8 cellular contexts compared by ENCODE assay signal in genomic region chr7:26369519-26370385, GRCh38.
DNase-seq lines count a peak whose midpoint lies in the region; ATAC-seq and TF ChIP-seq lines count a peak whose summit lies in the region.

No MANE protein-coding gene starts in this region.

- H3K27ac ChIP-seq in BLaER1 (no peak overlapping the region), SU-DHL-6 (ENCODE audit: low read depth, low read length) (no peak overlapping the region), endodermal cell (ENCODE audit: low read depth, low read length) (no peak overlapping the region)

- H3K9me3 Mint-ChIP-seq in endodermal cell = no peaks in the 10 kb centered on the region
- H3K9me3 Mint-ChIP-seq in naive B cell = no peaks in the 10 kb centered on the region

- no peaks in the 10 kb centered on the region for H3K36me3 ChIP-seq in BLaER1
- peaks cover 78% of the 10 kb centered on the region for H3K36me3 ChIP-seq in SU-DHL-6 (ENCODE audit: low read length)
- H3K36me3 ChIP-seq in endodermal cell (ENCODE audit: control insufficient read depth, insufficient read depth, low read length) = no peaks in the 10 kb centered on the region

- H3K9me3 ChIP-seq in BLaER1 (no peaks in the 10 kb centered on the region), SU-DHL-6 (ENCODE audit: insufficient read depth, low read length) (no peaks in the 10 kb centered on the region), endodermal cell (ENCODE audit: control insufficient read depth, low read length) (no peaks in the 10 kb centered on the region)

- peak overlapping the region; percentile 66 for H3K4me2 ChIP-seq in BLaER1
- H3K4me2 ChIP-seq in SU-DHL-6 (ENCODE audit: low read depth, low read length, poor library complexity, severe bottlenecking) = no peak overlapping the region

- no peaks in the 10 kb centered on the region for H3K36me3 Mint-ChIP-seq in endodermal cell (ENCODE audit: low read depth)
- H3K36me3 Mint-ChIP-seq in naive B cell = peaks cover 18 to 39% of the 10 kb centered on the region in 2 donors

- H3K27me3 Mint-ChIP-seq in endodermal cell (ENCODE audit: insufficient read depth) (peaks cover 3% of the 10 kb centered on the region), naive B cell (no peaks in the 10 kb centered on the region)

- H3K27ac Mint-ChIP-seq in endodermal cell (no peak overlapping the region), naive B cell (peak overlapping the region in 1 of 6 donors; percentile 68)

- peak; percentile 61 to 63 for ATAC-seq in naive B cell (ENCODE audit: low read depth in 2 of 2)
- no peak for ATAC-seq in GM18858 (IDR thresholded peaks at IDR 0.05; ENCODE audit: unreplicated experiment)

- H3K9ac ChIP-seq in BLaER1 (no peak overlapping the region), SU-DHL-6 (ENCODE audit: low read length) (no peak overlapping the region), endodermal cell (ENCODE audit: extremely low read depth, low read length, poor library complexity, severe bottlenecking) (no peak overlapping the region)

- H2AFZ ChIP-seq in SU-DHL-6 (ENCODE audit: low read depth, low read length, severe bottlenecking) = no peak overlapping the region

- H4K20me1 ChIP-seq in BLaER1 (peaks cover 35% of the 10 kb centered on the region), SU-DHL-6 (ENCODE audit: low read depth, low read length) (no peaks in the 10 kb centered on the region)

- H3K4me3 Mint-ChIP-seq in endodermal cell (no peak overlapping the region), naive B cell (peak overlapping the region in 1 of 8 donors; percentile 12)

- no peak overlapping the region for H3K4me3 ChIP-seq in BLaER1
- H3K4me3 ChIP-seq in SU-DHL-6 (ENCODE audit: insufficient read depth, low read length, poor library complexity, severe bottlenecking) = no peak overlapping the region
- no peak overlapping the region for H3K4me3 ChIP-seq in endodermal cell (ENCODE audit: low read length)

- no peaks in the 10 kb centered on the region for H3K9me2 ChIP-seq in SU-DHL-6 (replicated peaks; ENCODE audit: insufficient read depth, low read length)

- H3K4me1 Mint-ChIP-seq in endodermal cell (peaks cover 7% of the 10 kb centered on the region), naive B cell (peaks cover 6 to 10% (median 8%) of the 10 kb centered on the region in 3 donors)

- peaks cover 47% of the 10 kb centered on the region for H3F3A ChIP-seq in SU-DHL-6 (ENCODE audit: insufficient read depth)

- peak; percentile 45; the same call in 1 of the 2 replicates for TF ChIP-seq CTCF in GM12874 (IDR thresholded peaks at IDR 0.05; ENCODE audit: insufficient read depth, low read depth, low read length)
- peak; percentile 96 for TF ChIP-seq CTCF in SU-DHL-6 (IDR thresholded peaks at IDR 0.05; ENCODE audit: insufficient read depth, low read length, poor library complexity, severe bottlenecking)
- TF ChIP-seq CTCF in endodermal cell (conservative IDR thresholded peaks at IDR 0.05) = peak; percentile 84

- peaks cover 45% of the 10 kb centered on the region for H3K27me3 ChIP-seq in BLaER1
- no peaks in the 10 kb centered on the region for H3K27me3 ChIP-seq in SU-DHL-6 (ENCODE audit: low read length)
- H3K27me3 ChIP-seq in endodermal cell (ENCODE audit: control insufficient read depth, insufficient read depth, low read length, poor library complexity, severe bottlenecking) = peaks cover 6% of the 10 kb centered on the region

- no peaks in the 10 kb centered on the region for H3K79me2 ChIP-seq in SU-DHL-6 (ENCODE audit: insufficient read depth, low read length)

- DNase-seq in NCI-H1417 (lab: John Stamatoyannopoulos, UW) (peak; percentile 68 to 93 (median 82)), endodermal cell (peak; percentile 56), naive B cell (peak; percentile 50), T-helper 9 cell (no peak)

- H3K4me1 ChIP-seq in BLaER1 (peaks cover 15% of the 10 kb centered on the region), endodermal cell (ENCODE audit: control insufficient read depth, insufficient read depth, low read length) (no peaks in the 10 kb centered on the region)

- WGBS in endodermal cell (ENCODE audit: insufficient coverage in 1 of 2, insufficient read length in 1 of 2), 2 experiments = 36 to 57% methylated on average over 4 to 8 of the region's 8 CpGs

Comparison
In these comparisons a context has a peak if more than half of its experiments do, and no peak if none do; other contexts are left out.
1. CTCF ChIP-seq: peak in every context shown above with its lines; median percentile 96 in SU-DHL-6; 84 in endodermal cell; 45 in GM12874.